Comparison of ENCODE assay signal across 14 cellular contexts in genomic region chr3:69543080-69543429, GRCh38.
A peak's percentile ranks its signal among the peaks of the same experiment; 100 is the strongest.
DNase-seq lines count a peak whose midpoint lies in the region; ATAC-seq and TF ChIP-seq lines count a peak whose summit lies in the region.
"Had no signal": no experiment of that assay in that cellular context is flagged by ENCODE, and none has a peak within 500 bp of the region (broad histone marks: within the 10 kb centered on the region; RNA-seq: fewer than 3 reads in every experiment).

No MANE protein-coding gene starts in this region.

- H3K9me3 ChIP-seq in endodermal cell (ENCODE audit: control insufficient read depth, low read length): no peaks in the 10 kb centered on the region
- no peaks in the 10 kb centered on the region for H3K9me3 ChIP-seq in mesodermal cell (ENCODE audit: control insufficient read depth, low read length)
- H3K9me3 ChIP-seq: SK-N-SH had no signal

- no peaks in the 10 kb centered on the region for H3K36me3 Mint-ChIP-seq in endodermal cell (ENCODE audit: low read depth)
- no peaks in the 10 kb centered on the region for H3K36me3 Mint-ChIP-seq in type B pancreatic cell

- TF ChIP-seq CTCF in RWPE1 (conservative IDR thresholded peaks at IDR 0.05; ENCODE audit: low read depth) (no peak), endodermal cell (conservative IDR thresholded peaks at IDR 0.05) (no peak), type B pancreatic cell (conservative IDR thresholded peaks at IDR 0.05) (no peak)

- CTCF ChIA-PET in RWPE1 (lab: Yijun Ruan, JAX): interaction anchor here (0.5 to 0.7 kb wide), 2 partner anchors 9 to 570 kb away, joined by 4 to 5 read pairs; no protein-coding TSS in a partner anchor

- H3K4me1 ChIP-seq in endodermal cell (ENCODE audit: control insufficient read depth, insufficient read depth, low read length) (no peaks in the 10 kb centered on the region), mesodermal cell (ENCODE audit: control insufficient read depth, insufficient read depth, low read length, poor library complexity, severe bottlenecking) (no peaks in the 10 kb centered on the region)

- peaks cover 11% of the 10 kb centered on the region for H3K4me1 Mint-ChIP-seq in endodermal cell
- H3K4me1 Mint-ChIP-seq in type B pancreatic cell (ENCODE audit: unreplicated experiment): peaks cover 30% of the 10 kb centered on the region

- 18 to 20% methylated on average over 1 to 5 of the region's 5 CpGs for WGBS in endodermal cell (ENCODE audit: insufficient coverage in 1 of 2, insufficient read length in 1 of 2), 2 experiments
- WGBS in mesodermal cell (ENCODE audit: insufficient coverage in 2 of 2), 2 experiments: 0 to 30% methylated on average over 1 to 2 of the region's 5 CpGs

- no peak overlapping the region for H3K9ac ChIP-seq in endodermal cell (ENCODE audit: extremely low read depth, low read length, poor library complexity, severe bottlenecking)
- H3K9ac ChIP-seq: SK-N-SH had no signal

- peak; percentile 1 for DNase-seq in RWPE1 (ENCODE audit: low spot score)
- DNase-seq in endodermal cell: no peak
- no peak for DNase-seq in type B pancreatic cell (ENCODE audit: extremely low spot score, unreplicated experiment)
- DNase-seq in C1 segment of cervical spinal cord (lab: John Stamatoyannopoulos, UW): no peak
- no peak for DNase-seq in NCI-H1092 treated with DMSO at 0.1 percent for 48 hours (lab: John Stamatoyannopoulos, UW)
- DNase-seq: effector memory CD8-positive, alpha-beta T cell; Karpas-422; NCI-H2081 treated with DMSO at 0.1 percent for 48 hours; NK-92 treated with Interleukin-12 subunit alpha and Interleukin-12 subunit beta, amount 100 ng/mL, for 24 hours; stimulated activated CD4-positive, alpha-beta T cell treated with anti-CD3 and anti-CD28 coated beads, Interleukin-4, amount 100 ng/mL, for 4 hours; stimulated activated naive CD8-positive, alpha-beta T cell treated with anti-CD3 and anti-CD28 coated beads, Interleukin-15, Interleukin-2, amounts not matched to agents 100 U/mL and 50 U/mL, for 24 hours had no signal

- POLR2A ChIA-PET in RWPE1 (lab: Yijun Ruan, JAX; ENCODE audit: low non-redundant PET): no interaction called here

- ATAC-seq in HG03342 (IDR thresholded peaks at IDR 0.05; ENCODE audit: unreplicated experiment): no peak
- ATAC-seq: effector memory CD8-positive, alpha-beta T cell; stimulated activated naive CD8-positive, alpha-beta T cell treated with anti-CD3 and anti-CD28 coated beads, Interleukin-15, Interleukin-2, amounts not matched to agents 100 U/mL and 50 U/mL, for 24 hours had no signal

- no peaks in the 10 kb centered on the region for H3K36me3 ChIP-seq in endodermal cell (ENCODE audit: control insufficient read depth, insufficient read depth, low read length)
- H3K36me3 ChIP-seq in mesodermal cell (ENCODE audit: control insufficient read depth, insufficient read depth, low read length): no peaks in the 10 kb centered on the region

- H3K9me3 Mint-ChIP-seq in endodermal cell: no peaks in the 10 kb centered on the region
- H3K9me3 Mint-ChIP-seq in type B pancreatic cell: no peaks in the 10 kb centered on the region
- H3K9me3 Mint-ChIP-seq: effector memory CD8-positive, alpha-beta T cell had no signal

- H3K27me3 Mint-ChIP-seq in endodermal cell (ENCODE audit: insufficient read depth) (peaks cover 66% of the 10 kb centered on the region), type B pancreatic cell (peaks cover 44% of the 10 kb centered on the region)

- H3K4me3 ChIP-seq in endodermal cell (ENCODE audit: low read length) (peak overlapping the region; percentile 80), mesodermal cell (ENCODE audit: extremely low read depth, insufficient read depth, low read length, poor library complexity, severe bottlenecking) (peak overlapping the region; percentile 52)

- H3K27me3 ChIP-seq in endodermal cell (ENCODE audit: control insufficient read depth, insufficient read depth, low read length, poor library complexity, severe bottlenecking): peaks cover 81% of the 10 kb centered on the region

- no peak overlapping the region for H3K27ac Mint-ChIP-seq in endodermal cell
- no peak overlapping the region for H3K27ac Mint-ChIP-seq in type B pancreatic cell
- H3K27ac Mint-ChIP-seq: effector memory CD8-positive, alpha-beta T cell had no signal

- H3K27ac ChIP-seq in RWPE1 (peak overlapping the region; percentile 99), endodermal cell (ENCODE audit: low read depth, low read length) (no peak overlapping the region), mesodermal cell (ENCODE audit: low read depth, low read length, severe bottlenecking) (peak overlapping the region; percentile 10)

- H3K4me3 Mint-ChIP-seq in endodermal cell (peak overlapping the region; percentile 66), type B pancreatic cell (peak overlapping the region; percentile 88)
- H3K4me3 Mint-ChIP-seq: effector memory CD8-positive, alpha-beta T cell had no signal
